24 cellular contexts compared by ENCODE assay signal in genomic region chr19:35796645-35797542, GRCh38. TPM values are rescaled to one million over a fixed set of nuclear protein-coding genes. Genes with fewer than 3 reads are reported as not detected.
A peak's percentile ranks its signal among the peaks of the same experiment; 100 is the strongest.
DNase-seq lines count a peak whose midpoint lies in the region; ATAC-seq, FAIRE-seq and TF ChIP-seq lines count a peak whose summit lies in the region.
"Had no signal": no experiment of that assay in that cellular context is flagged by ENCODE, and none has a peak within 500 bp of the region (broad histone marks: within the 10 kb centered on the region; RNA-seq: fewer than 3 reads in every experiment).

No MANE protein-coding gene starts in this region.

- peaks cover 2% of the 10 kb centered on the region for H3K36me3 Mint-ChIP-seq in activated naive CD8-positive, alpha-beta T cell
- no peaks in the 10 kb centered on the region for H3K36me3 Mint-ChIP-seq in activated naive CD8-positive, alpha-beta T cell treated with anti-CD3 and anti-CD28 coated beads for 36 hours
- H3K36me3 Mint-ChIP-seq: activated CD4-positive, alpha-beta memory T cell treated with anti-CD3 and anti-CD28 coated beads for 36 hours; CD4-positive, CD25-positive, alpha-beta regulatory T cell had no signal

- no peaks in the 10 kb centered on the region for H3K4me1 ChIP-seq in upper lobe of right lung
- H3K4me1 ChIP-seq: foreskin keratinocyte, left ventricle myocardium inferior, transverse colon had no signal

- peaks cover 4% of the 10 kb centered on the region for H3K4me1 Mint-ChIP-seq in activated naive CD8-positive, alpha-beta T cell (ENCODE audit: low read depth)
- peaks cover 8% of the 10 kb centered on the region for H3K4me1 Mint-ChIP-seq in activated naive CD8-positive, alpha-beta T cell treated with anti-CD3 and anti-CD28 coated beads for 36 hours

- H3K27ac Mint-ChIP-seq in activated naive CD8-positive, alpha-beta T cell = no peak overlapping the region
- H3K27ac Mint-ChIP-seq in activated naive CD8-positive, alpha-beta T cell treated with anti-CD3 and anti-CD28 coated beads for 36 hours = no peak overlapping the region
- H3K27ac Mint-ChIP-seq: activated CD4-positive, alpha-beta memory T cell treated with anti-CD3 and anti-CD28 coated beads for 36 hours; activated naive CD4-positive, alpha-beta T cell treated with anti-CD3 and anti-CD28 coated beads for 36 hours had no signal

- H3K9me3 ChIP-seq in iPS-18c (ENCODE audit: control insufficient read depth, insufficient read depth, low read length) = no peaks in the 10 kb centered on the region
- no peaks in the 10 kb centered on the region for H3K9me3 ChIP-seq in upper lobe of right lung
- H3K9me3 ChIP-seq: left ventricle myocardium inferior, transverse colon had no signal

- no peak for TF ChIP-seq CTCF in upper lobe of right lung (IDR thresholded peaks at IDR 0.05)

- peaks cover 21% of the 10 kb centered on the region for H3K27me3 Mint-ChIP-seq in activated naive CD8-positive, alpha-beta T cell
- H3K27me3 Mint-ChIP-seq in activated naive CD8-positive, alpha-beta T cell treated with anti-CD3 and anti-CD28 coated beads for 36 hours = peaks cover 46% of the 10 kb centered on the region

- H3K27ac ChIP-seq in upper lobe of right lung = no peak overlapping the region
- H3K27ac ChIP-seq: foreskin keratinocyte, left ventricle myocardium inferior, transverse colon had no signal

- intact Hi-C loops in upper lobe of right lung (cut with DNase I) = no loop called here

- no peak for FAIRE-seq in urothelium cell line (lab: Jason Lieb, UNC)
- FAIRE-seq: A204.1, colon, GM12892 had no signal

- H3K9me3 Mint-ChIP-seq in activated naive CD8-positive, alpha-beta T cell (ENCODE audit: low read depth) = no peaks in the 10 kb centered on the region
- H3K9me3 Mint-ChIP-seq in activated naive CD8-positive, alpha-beta T cell treated with anti-CD3 and anti-CD28 coated beads for 36 hours = no peaks in the 10 kb centered on the region
- H3K9me3 Mint-ChIP-seq: activated CD4-positive, alpha-beta memory T cell treated with anti-CD3 and anti-CD28 coated beads for 36 hours; activated naive CD4-positive, alpha-beta T cell treated with anti-CD3 and anti-CD28 coated beads for 36 hours had no signal

- no peaks in the 10 kb centered on the region for H3K36me3 ChIP-seq in upper lobe of right lung
- H3K36me3 ChIP-seq: left ventricle myocardium inferior, transverse colon had no signal

- H3K4me3 ChIP-seq in iPS-18c (ENCODE audit: insufficient read depth, low read depth, low read length) (peak overlapping the region; percentile 31; the same call in 1 of the 2 replicates), upper lobe of right lung (no peak overlapping the region)
- H3K4me3 ChIP-seq: transverse colon had no signal

- peaks cover 23% of the 10 kb centered on the region for H3K27me3 ChIP-seq in upper lobe of right lung

- H3K4me3 Mint-ChIP-seq in activated naive CD8-positive, alpha-beta T cell = peak overlapping the region; percentile 27
- H3K4me3 Mint-ChIP-seq in activated naive CD8-positive, alpha-beta T cell treated with anti-CD3 and anti-CD28 coated beads for 36 hours = no peak overlapping the region
- H3K4me3 Mint-ChIP-seq: activated CD4-positive, alpha-beta memory T cell treated with anti-CD3 and anti-CD28 coated beads for 36 hours; activated naive CD4-positive, alpha-beta T cell treated with anti-CD3 and anti-CD28 coated beads for 36 hours; CD4-positive, CD25-positive, alpha-beta regulatory T cell had no signal

- ATAC-seq in upper lobe of right lung = peak; percentile 10
- no peak for ATAC-seq in GM21447 (IDR thresholded peaks at IDR 0.05; ENCODE audit: unreplicated experiment)
- ATAC-seq: foreskin keratinocyte, Right ventricle myocardium inferior had no signal

- DNase-seq in activated naive CD8-positive, alpha-beta T cell treated with anti-CD3 and anti-CD28 coated beads for 36 hours = no peak
- DNase-seq in upper lobe of right lung = no peak
- no peak for DNase-seq in urothelium cell line (ENCODE audit: low spot score)
- DNase-seq: activated naive CD4-positive, alpha-beta T cell treated with anti-CD3 and anti-CD28 coated beads for 36 hours; activated T-cell treated with anti-CD3 and anti-CD28 coated beads, Interleukin-2, amount 50 U/mL, for 1 hour; CD4-positive, CD25-positive, alpha-beta regulatory T cell; DMS153; foreskin keratinocyte; left ventricle myocardium inferior; NCI-H2107; NCI-H524; stimulated activated naive CD4-positive, alpha-beta T cell treated with Interleukin-2 at 50 U/mL for 16 hours; transverse colon had no signal

RNA-seq across cellular contexts. Expression of gene PRODH2, which starts 15.8 kb away (rescaled TPM):
- total RNA-seq in activated naive CD8-positive, alpha-beta T cell treated with anti-CD3 and anti-CD28 coated beads for 36 hours = not detected
- total RNA-seq in upper lobe of right lung = not detected
- total RNA-seq: activated CD4-positive, alpha-beta memory T cell treated with anti-CD3 and anti-CD28 coated beads for 36 hours; activated naive CD4-positive, alpha-beta T cell treated with anti-CD3 and anti-CD28 coated beads for 36 hours; CD4-positive, CD25-positive, alpha-beta regulatory T cell; foreskin keratinocyte; HT-29; left ventricle myocardium inferior; mononuclear cell; right cardiac atrium; Right ventricle myocardium inferior; transverse colon had no signal

RNA-seq across cellular contexts. Expression of gene ARHGAP33, which starts 21.5 kb away (rescaled TPM):
- 10 to 100 TPM; 15.0 to 16.3 TPM for total RNA-seq in activated naive CD8-positive, alpha-beta T cell treated with anti-CD3 and anti-CD28 coated beads for 36 hours
- 6.8 TPM for total RNA-seq in upper lobe of right lung

RNA-seq across cellular contexts. Expression of gene PROSER3, which starts 38.9 kb away (rescaled TPM):
- 10 to 100 TPM; 29.9 to 33.3 TPM for total RNA-seq in activated naive CD8-positive, alpha-beta T cell treated with anti-CD3 and anti-CD28 coated beads for 36 hours
- total RNA-seq in upper lobe of right lung = 18.2 TPM

RNA-seq across cellular contexts. Expression of gene HSPB6, which starts 40.1 kb away (rescaled TPM):
- total RNA-seq in activated naive CD8-positive, alpha-beta T cell treated with anti-CD3 and anti-CD28 coated beads for 36 hours = under 1 TPM; 0.39 to 0.78 TPM
- 41.3 TPM for total RNA-seq in upper lobe of right lung
- total RNA-seq: CD4-positive, CD25-positive, alpha-beta regulatory T cell; HT-29; mononuclear cell had no signal

RNA-seq across cellular contexts. Expression of gene LIN37, which starts 48.5 kb away (rescaled TPM):
- 1 to 10 TPM; 5.1 to 7.0 TPM for total RNA-seq in activated naive CD8-positive, alpha-beta T cell treated with anti-CD3 and anti-CD28 coated beads for 36 hours
- total RNA-seq in upper lobe of right lung = 11.3 TPM
